ENCODE assay signal across 8 cellular contexts in genomic region chr3:169147246-169148008, GRCh38.
DNase-seq lines count a peak whose midpoint lies in the region; ATAC-seq, FAIRE-seq and TF ChIP-seq lines count a peak whose summit lies in the region.

No MANE protein-coding gene starts in this region.

- H2AFZ ChIP-seq in endothelial cell of umbilical vein (ENCODE audit: low read depth, low read length) (peak overlapping the region; percentile 33), mesenchymal stem cell (ENCODE audit: low read depth, low read length) (no peak overlapping the region)

- DNase-seq in CD8-positive, alpha-beta memory T cell, result no peak
- DNase-seq in HuH-7 (ENCODE audit: low spot score) (peak; percentile 61), SW480 (ENCODE audit: low spot score) (peak; percentile 72), endothelial cell of umbilical vein (ENCODE audit: low read depth, low spot score) (peak; percentile 89), mesenchymal stem cell (peak; percentile 65), tibial nerve (ENCODE audit: low spot score in 2 of 2) (no peak), NCI-H446 treated with DMSO at 0.1 percent for 48 hours (lab: John Stamatoyannopoulos, UW) (no peak)

- no peak overlapping the region for H3K4ac ChIP-seq in mesenchymal stem cell (ENCODE audit: low read depth in 1 of 2, low read length in 2 of 2)

- peak overlapping the region; percentile 21 for H4K91ac ChIP-seq in mesenchymal stem cell (ENCODE audit: low read length)

- ATAC-seq in GM18502 (IDR thresholded peaks at IDR 0.05; ENCODE audit: poor library complexity, unreplicated experiment), result no peak

- no peaks in the 10 kb centered on the region for H3K9me1 ChIP-seq in endothelial cell of umbilical vein (replicated peaks; ENCODE audit: control insufficient read depth, extremely low read depth, insufficient read depth, low read length)

- peak overlapping the region; percentile 21 for H3K27ac ChIP-seq in CD8-positive, alpha-beta memory T cell (ENCODE audit: low read depth, low read length)
- H3K27ac ChIP-seq in endothelial cell of umbilical vein (ENCODE audit: insufficient read depth, low read depth, low read length) (peak overlapping the region; percentile 97), mesenchymal stem cell (ENCODE audit: low read length, poor library complexity, severe bottlenecking) (peak overlapping the region; percentile 60), tibial nerve (peak overlapping the region in 2 of 4 donors; percentile 52 to 78)

- dilution Hi-C loops in endothelial cell of umbilical vein (cut with MboI; ENCODE audit: extremely low pct_ligation_motif_present, low sequenced_read_pairs), result no loop called here

- H2BK5ac ChIP-seq in mesenchymal stem cell (ENCODE audit: low read depth, low read length, poor library complexity, severe bottlenecking), result no peak overlapping the region

- no peak overlapping the region for H2AK5ac ChIP-seq in mesenchymal stem cell (ENCODE audit: low read length, severe bottlenecking)

- H3K4me1 ChIP-seq in CD8-positive, alpha-beta memory T cell (ENCODE audit: insufficient read depth, low read length), result peaks cover 12% of the 10 kb centered on the region
- H3K4me1 ChIP-seq in endothelial cell of umbilical vein (ENCODE audit: control insufficient read depth, extremely low read depth, insufficient read depth, low read length) (peaks cover 62% of the 10 kb centered on the region), mesenchymal stem cell (ENCODE audit: control insufficient read depth, insufficient read depth, low read depth, low read length) (peaks cover 4% of the 10 kb centered on the region), tibial nerve (peaks cover 0 to 36% (median 12%) of the 10 kb centered on the region in 4 donors)

- intact Hi-C loops in endothelial cell of umbilical vein (cut with micrococcal nuclease), result loop anchor here (1.0 to 5.0 kb wide), 7 partner anchors 30 to 625 kb away; partner anchors contain the start of gene MYNN

- H3K14ac ChIP-seq in mesenchymal stem cell (ENCODE audit: low read length in 2 of 2), result no peak overlapping the region

- H3K79me2 ChIP-seq in endothelial cell of umbilical vein (ENCODE audit: control insufficient read depth, insufficient read depth, low read length), result peaks cover 48% of the 10 kb centered on the region

- TF ChIP-seq POLR2A in endothelial cell of umbilical vein (IDR thresholded peaks at IDR 0.05; ENCODE audit: low read depth, low read length), result no peak
- no peak for TF ChIP-seq POLR2A in tibial nerve (IDR thresholded peaks at IDR 0.05)

- CTCF ChIA-PET in CD8-positive, alpha-beta memory T cell (lab: Charles Lee), result no interaction called here
- CTCF ChIA-PET in endothelial cell of umbilical vein (lab: Charles Lee), result interaction anchor here (0.7 to 8.4 kb wide), 14 partner anchors 9 to 520 kb away, joined by 3 to 206 read pairs (median 20); partner anchors contain the start of gene MECOM

- TF ChIP-seq CTCF in endothelial cell of umbilical vein (IDR thresholded peaks at IDR 0.05; ENCODE audit: extremely low read depth in 1 of 2, insufficient read depth in 1 of 2, low read depth in 1 of 2, low read length in 2 of 2) (no peak), tibial nerve (IDR thresholded peaks at IDR 0.05) (no peak)

- no peaks in the 10 kb centered on the region for H4K20me1 ChIP-seq in endothelial cell of umbilical vein (replicated peaks; ENCODE audit: control insufficient read depth, extremely low read depth, insufficient read depth, low read length)

- WGBS in mesenchymal stem cell, result under 1% methylated on average over 26 of the region's 29 CpGs
- WGBS in tibial nerve, 2 donors, result 1 to 2% methylated on average over 29 of the region's 29 CpGs

- no peaks in the 10 kb centered on the region for H3K9me3 ChIP-seq in CD8-positive, alpha-beta memory T cell (ENCODE audit: low read length)
- H3K9me3 ChIP-seq in endothelial cell of umbilical vein (replicated peaks; ENCODE audit: control insufficient read depth, insufficient read depth, low read length) (no peaks in the 10 kb centered on the region), mesenchymal stem cell (ENCODE audit: control insufficient read depth, low read length) (no peaks in the 10 kb centered on the region), tibial nerve (no peaks in the 10 kb centered on the region)

- peak overlapping the region in 6 of 7 donors; percentile 1 to 74 (median 55) for H3K4me3 Mint-ChIP-seq in CD8-positive, alpha-beta memory T cell

- FAIRE-seq in endothelial cell of umbilical vein (lab: Jason Lieb, UNC), result peak; percentile 53

- no peaks in the 10 kb centered on the region for H3K36me3 ChIP-seq in CD8-positive, alpha-beta memory T cell (ENCODE audit: insufficient read depth, low read length)
- H3K36me3 ChIP-seq in endothelial cell of umbilical vein (ENCODE audit: control insufficient read depth in 2 of 2, extremely low read depth in 1 of 2, insufficient read depth in 2 of 2, low read length in 2 of 2) (no peaks in the 10 kb centered on the region), mesenchymal stem cell (ENCODE audit: control insufficient read depth in 1 of 2, insufficient read depth in 2 of 2, low read depth in 1 of 2, low read length in 2 of 2) (no peaks in the 10 kb centered on the region), tibial nerve (no peaks in the 10 kb centered on the region)

- H2BK12ac ChIP-seq in mesenchymal stem cell (ENCODE audit: low read length in 2 of 2), result no peak overlapping the region

- H3K23ac ChIP-seq in mesenchymal stem cell (ENCODE audit: low read length in 2 of 2), result no peak overlapping the region

- H3K27me3 Mint-ChIP-seq in CD8-positive, alpha-beta memory T cell, result peaks cover 35 to 75% of the 10 kb centered on the region in 2 donors

- H3K27ac Mint-ChIP-seq in CD8-positive, alpha-beta memory T cell, result peak overlapping the region in 2 of 8 donors; percentile 1 to 56

- peaks cover 0 to 3% (median 0%) of the 10 kb centered on the region in 3 donors for H3K36me3 Mint-ChIP-seq in CD8-positive, alpha-beta memory T cell

- H3K79me1 ChIP-seq in mesenchymal stem cell (replicated peaks; ENCODE audit: low read length, poor library complexity, severe bottlenecking), result peaks cover 2% of the 10 kb centered on the region

- BruUV-seq in endothelial cell of umbilical vein (replicated peaks; lab: Mats Ljungman, UMichigan), result no TSS peak

- TF ChIP-seq EP300 in tibial nerve (IDR thresholded peaks at IDR 0.05), result peak in 1 of 2 donors; percentile 38

- peak overlapping the region; percentile 50 for H4K8ac ChIP-seq in mesenchymal stem cell (ENCODE audit: low read length)

- H2BK120ac ChIP-seq in mesenchymal stem cell (ENCODE audit: low read depth, low read length), result no peak overlapping the region

- peak overlapping the region; percentile 99 for H3K4me2 ChIP-seq in endothelial cell of umbilical vein (ENCODE audit: insufficient read depth, low read length)
- peak overlapping the region; percentile 66 for H3K4me2 ChIP-seq in mesenchymal stem cell (ENCODE audit: low read length, poor library complexity, severe bottlenecking)

- H3K4me3 ChIP-seq in CD8-positive, alpha-beta memory T cell (ENCODE audit: low read length), result peak overlapping the region; percentile 36
- peak overlapping the region; percentile 55 to 99 (median 94) for H3K4me3 ChIP-seq in endothelial cell of umbilical vein (replicated peaks in 1 of 3; ENCODE audit: insufficient read depth in 1 of 3, low read depth in 1 of 3, low read length in 3 of 3)
- H3K4me3 ChIP-seq in mesenchymal stem cell (ENCODE audit: insufficient read depth in 1 of 2, low read depth in 1 of 2, low read length in 2 of 2), result peak overlapping the region; percentile 62 to 91
- peak overlapping the region; percentile 9 to 49 (median 34) for H3K4me3 ChIP-seq in tibial nerve

- POLR2A ChIA-PET in CD8-positive, alpha-beta memory T cell (lab: Charles Lee), result no interaction called here
- POLR2A ChIA-PET in endothelial cell of umbilical vein (lab: Charles Lee), result interaction anchor here (0.7 to 1.6 kb wide), 4 partner anchors 515 to 1057 kb away, joined by 3 to 5 read pairs (median 4); partner anchors contain the start of gene MYNN

- no peak overlapping the region for H2BK15ac ChIP-seq in mesenchymal stem cell (ENCODE audit: low read depth, poor library complexity, severe bottlenecking)

- peak overlapping the region; percentile 99 for H3K9ac ChIP-seq in endothelial cell of umbilical vein (replicated peaks; ENCODE audit: extremely low read depth, insufficient read depth, low read length)
- H3K9ac ChIP-seq in mesenchymal stem cell (ENCODE audit: low read length), result peak overlapping the region; percentile 85

- H3K18ac ChIP-seq in mesenchymal stem cell (ENCODE audit: low read depth in 1 of 2, low read length in 2 of 2), result peak overlapping the region in 1 of 2 experiments; percentile 70

- H3K27me3 ChIP-seq in CD8-positive, alpha-beta memory T cell (ENCODE audit: insufficient read depth, low read length, poor library complexity, severe bottlenecking), result peaks cover 22% of the 10 kb centered on the region
- H3K27me3 ChIP-seq in endothelial cell of umbilical vein (ENCODE audit: control insufficient read depth in 2 of 2, insufficient read depth in 2 of 2, low read length in 2 of 2), result no peaks in the 10 kb centered on the region
- H3K27me3 ChIP-seq in mesenchymal stem cell (ENCODE audit: control insufficient read depth in 1 of 2, insufficient read depth in 1 of 2, low read length in 2 of 2), result peaks cover 0 to 60% of the 10 kb centered on the region in 2 experiments
- peaks cover 0 to 93% of the 10 kb centered on the region in 2 donors for H3K27me3 ChIP-seq in tibial nerve

- H3K9me3 Mint-ChIP-seq in CD8-positive, alpha-beta memory T cell, result peaks cover 0 to 10% (median 6%) of the 10 kb centered on the region in 5 donors

- H3K4me1 Mint-ChIP-seq in CD8-positive, alpha-beta memory T cell, result peaks cover 16 to 32% (median 25%) of the 10 kb centered on the region in 3 donors

TF ChIP-seq in endothelial cell of umbilical vein, 7 proteins besides CTCF, POLR2A, EP300 and RAD21:
- TF ChIP-seq EZH2 (IDR thresholded peaks at IDR 0.05; ENCODE audit: borderline replicate concordance, low read depth, low read length, severe bottlenecking) (no peak), POLR2AphosphoS5 (IDR thresholded peaks at IDR 0.05; ENCODE audit: insufficient read depth, low read depth, low read length) (peak; percentile 26)

Comparison
In these comparisons a context has a peak if more than half of its experiments do, and no peak if none do; other contexts are left out.
1. DNase-seq: peak in HuH-7 (single experiment), SW480 (single experiment), endothelial cell of umbilical vein (single experiment) and mesenchymal stem cell (single experiment); none in CD8-positive, alpha-beta memory T cell (0 of 5), tibial nerve (0 of 2) and NCI-H446 treated with DMSO at 0.1 percent for 48 hours (single experiment).
2. H3K4me3 ChIP-seq: peak in every context shown above with its lines; median percentile 94 in endothelial cell of umbilical vein; 76 in mesenchymal stem cell; 36 in CD8-positive, alpha-beta memory T cell; 34 in tibial nerve.